Comparison of ENCODE assay signal across 8 cellular contexts in genomic region chr2:237669628-237670351, GRCh38. TPM values are rescaled to one million over a fixed set of nuclear protein-coding genes. Genes with fewer than 3 reads are reported as not detected.
A peak's percentile ranks its signal among the peaks of the same experiment; 100 is the strongest.
DNase-seq lines count a peak whose midpoint lies in the region; ATAC-seq and TF ChIP-seq lines count a peak whose summit lies in the region.

No MANE protein-coding gene starts in this region.

- H2AFZ ChIP-seq in GM23248 (peak overlapping the region; percentile 25), neural cell (ENCODE audit: low read depth, low read length) (no peak overlapping the region)

- H3K9me2 ChIP-seq in GM23248 (ENCODE audit: insufficient read depth) (no peaks in the 10 kb centered on the region), neural cell (ENCODE audit: insufficient read depth, low read length) (no peaks in the 10 kb centered on the region)

- no peak for TF ChIP-seq EP300 in neural cell (conservative IDR thresholded peaks at IDR 0.05; ENCODE audit: poor library complexity, severe bottlenecking)

- H3F3A ChIP-seq in GM23248 (ENCODE audit: insufficient read depth) (peaks cover 18% of the 10 kb centered on the region), neural cell (ENCODE audit: insufficient read depth, low read length, poor library complexity, severe bottlenecking) (peaks cover 3% of the 10 kb centered on the region)

- H3K27ac ChIP-seq in GM23248 (peak overlapping the region; percentile 92), duodenal mucosa (ENCODE audit: low read depth, low read length) (peak overlapping the region; percentile 30), neural cell (ENCODE audit: low read length) (no peak overlapping the region)

- WGBS in GM23248 (ENCODE audit: low coverage in 1 of 2, low lambda C conversion rate in 2 of 2, missing lambda C conversion rate in 2 of 2), 2 experiments: 1 to 2% methylated on average over 21 of the region's 21 CpGs

- TF ChIP-seq CTCF in neural cell (IDR thresholded peaks at IDR 0.05; ENCODE audit: poor library complexity, severe bottlenecking): no peak

- H3K4me2 ChIP-seq in GM23248 (ENCODE audit: unreplicated experiment) (peak overlapping the region; percentile 70), neural cell (ENCODE audit: low read length) (no peak overlapping the region)

- H3K36me3 ChIP-seq in GM23248 (ENCODE audit: low read depth) (no peaks in the 10 kb centered on the region), duodenal mucosa (ENCODE audit: control insufficient read depth in 1 of 2, insufficient read depth in 2 of 2, low read length in 2 of 2) (no peaks in the 10 kb centered on the region), neural cell (ENCODE audit: insufficient read depth, low read length) (no peaks in the 10 kb centered on the region)

- H3K4me1 ChIP-seq in GM23248 (ENCODE audit: insufficient read depth) (peaks cover 37% of the 10 kb centered on the region), duodenal mucosa (ENCODE audit: control insufficient read depth in 1 of 2, insufficient read depth in 2 of 2, low read length in 2 of 2) (peaks cover 25 to 33% of the 10 kb centered on the region in 2 donors)

- H3K9ac ChIP-seq in GM23248 (peak overlapping the region; percentile 82), duodenal mucosa (ENCODE audit: low read depth in 1 of 2, low read length in 2 of 2) (no peak overlapping the region), neural cell (ENCODE audit: low read length) (no peak overlapping the region)

- H3K9me3 ChIP-seq in GM23248 (ENCODE audit: low read depth): no peaks in the 10 kb centered on the region
- no peaks in the 10 kb centered on the region for H3K9me3 ChIP-seq in duodenal mucosa (ENCODE audit: control insufficient read depth in 1 of 2, low read length in 2 of 2)
- no peaks in the 10 kb centered on the region for H3K9me3 ChIP-seq in neural cell (ENCODE audit: low read length)

- H3K79me2 ChIP-seq in GM23248 (ENCODE audit: insufficient read depth) (peaks cover 15% of the 10 kb centered on the region), neural cell (replicated peaks; ENCODE audit: insufficient read depth, low read length) (peaks cover 11% of the 10 kb centered on the region)

- H3K4me3 ChIP-seq in GM23248 (peak overlapping the region; percentile 47), duodenal mucosa (ENCODE audit: low read depth in 1 of 2, low read length in 2 of 2) (no peak overlapping the region), neural cell (ENCODE audit: low read length) (peak overlapping the region; percentile 30)

- no peak for ATAC-seq in activated CD4-positive, CD25-positive, alpha-beta regulatory T cell treated with anti-CD3 and anti-CD28 coated beads, Interleukin-2, amount 50 U/mL, for 24 hours
- ATAC-seq in HG03280 (IDR thresholded peaks at IDR 0.05; ENCODE audit: unreplicated experiment): no peak

- no peaks in the 10 kb centered on the region for H3K27me3 ChIP-seq in GM23248 (replicated peaks; ENCODE audit: insufficient read depth)
- H3K27me3 ChIP-seq in duodenal mucosa (ENCODE audit: control insufficient read depth in 1 of 2, insufficient read depth in 2 of 2, low read length in 2 of 2): no peaks in the 10 kb centered on the region
- no peaks in the 10 kb centered on the region for H3K27me3 ChIP-seq in neural cell (ENCODE audit: insufficient read depth, low read depth, low read length)

- TF ChIP-seq RAD21 in neural cell (conservative IDR thresholded peaks at IDR 0.05): no peak

- no peaks in the 10 kb centered on the region for H4K20me1 ChIP-seq in GM23248 (ENCODE audit: insufficient read depth)
- H4K20me1 ChIP-seq in neural cell (ENCODE audit: insufficient read depth): no peaks in the 10 kb centered on the region

- DNase-seq in COLO668 (lab: John Stamatoyannopoulos, UW; ENCODE audit: unreplicated experiment) (peak; percentile 90), GM23248 (peak; percentile 99), NCI-H2171 (lab: John Stamatoyannopoulos, UW) (peak; percentile 11)
- no peak for DNase-seq in activated CD4-positive, alpha-beta T cell treated with anti-CD3 and anti-CD28 coated beads, Interleukin-2, amount 50 U/mL, for 1 hour

- in situ Hi-C loops in GM23248 (cut with MboI): loop anchor here (10.0 kb wide), 1 partner anchor 75 kb away; no protein-coding TSS in a partner anchor

TF ChIP-seq in neural cell, 6 proteins besides CTCF, POLR2A, EP300 and RAD21:
- TF ChIP-seq POLR2AphosphoS5 (IDR thresholded peaks at IDR 0.05) (no peak), REST (IDR thresholded peaks at IDR 0.05; ENCODE audit: borderline replicate concordance) (no peak), SMC3 (conservative IDR thresholded peaks at IDR 0.05; ENCODE audit: poor library complexity) (no peak), MXI1 (conservative IDR thresholded peaks at IDR 0.05; ENCODE audit: poor library complexity, severe bottlenecking) (no peak), EZH2 (IDR thresholded peaks at IDR 0.05; ENCODE audit: borderline replicate concordance, insufficient read depth, low read length, poor library complexity, severe bottlenecking) (no peak), TAF1 (IDR thresholded peaks at IDR 0.05; ENCODE audit: low read depth) (no peak)

RNA-seq across cellular contexts. Expression of gene LRRFIP1, which starts 42.4 kb away (rescaled TPM):
- total RNA-seq in GM23248 (2014; rRNA removed; shearing (Covaris generic)): 56.8 and 84.4 TPM in 2 replicates
- polyA plus RNA-seq in GM23248 (2016; fragmentation: Nextera tagmentation; extraction: Ambion mirVana): 149 and 159 TPM in 2 replicates
- polyA plus RNA-seq in neural cell: 88.2 and 96.3 TPM in 2 replicates
- 69.4 and 93.9 TPM in 2 replicates for polyA minus RNA-seq in neural cell

Comparison
In these comparisons a context has a peak if more than half of its experiments do, and no peak if none do; other contexts are left out.
1. H3K4me3 ChIP-seq: peak in GM23248 (single experiment) and neural cell (single experiment); none in duodenal mucosa (0 of 2).